Comparison of ENCODE assay signal across 8 cellular contexts in the genomic region with DNA sequence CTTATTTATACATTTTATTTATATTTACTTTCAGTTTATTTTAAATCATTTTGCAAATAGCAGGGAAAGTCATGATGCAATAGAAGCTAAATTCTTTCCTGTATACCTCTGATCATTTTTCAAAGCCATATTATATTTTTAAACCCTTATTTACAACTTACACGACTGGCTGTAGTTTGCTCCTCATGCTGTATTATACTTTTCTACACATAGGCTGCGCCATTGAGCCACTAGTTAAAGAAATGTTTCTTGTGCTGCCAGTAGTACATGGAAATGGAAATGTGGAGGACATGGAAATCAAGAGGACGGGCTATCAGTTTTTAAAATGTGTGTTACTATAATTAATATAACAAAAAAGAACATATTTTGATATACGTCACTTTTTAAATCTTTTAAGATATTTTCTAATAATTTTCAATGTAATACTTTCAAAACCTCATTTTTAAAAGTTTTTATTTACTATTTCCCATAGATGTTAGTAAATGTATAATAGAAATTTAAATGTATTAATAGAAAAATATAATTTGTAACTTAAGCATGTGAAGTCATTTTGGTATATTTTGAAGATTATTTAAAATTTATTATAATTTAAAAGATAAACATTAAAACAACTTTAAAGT.
A peak's percentile ranks its signal among the peaks of the same experiment; 100 is the strongest.
DNase-seq lines count a peak whose midpoint lies in the region; ATAC-seq, FAIRE-seq and TF ChIP-seq lines count a peak whose summit lies in the region.

No MANE protein-coding gene starts in this region.

- peak; percentile 71 to 77 for TF ChIP-seq RAD21 in K562 (CRISPR knock-in tag; conservative IDR thresholded peaks at IDR 0.05 in 1 of 2, IDR thresholded peaks at IDR 0.05 in 1 of 2)

- H3K4me3 ChIP-seq in K562 (no peak overlapping the region), testis (no peak overlapping the region)

- TF ChIP-seq CTCF in K562 (IDR thresholded peaks at IDR 0.05 in 2 of 3, conservative IDR thresholded peaks at IDR 0.05 in 1 of 3; ENCODE audit: insufficient read depth in 2 of 3, low read depth in 1 of 3, low read length in 3 of 3) (peak; percentile 50 to 68 (median 57)), testis (IDR thresholded peaks at IDR 0.05) (peak; percentile 39 to 61 (median 53))

- DNase-seq in DMS153 (lab: John Stamatoyannopoulos, UW) = peak; percentile 71
- DNase-seq in NCI-H526 treated with DMSO at 0.1 percent for 48 hours (lab: John Stamatoyannopoulos, UW) = peak; percentile 56
- peak; percentile 12 to 60 (median 21) for DNase-seq in K562 (ENCODE audit: extremely low read depth in 1 of 4, low spot score in 3 of 4)
- DNase-seq in iPS-NIHi7 (ENCODE audit: extremely low spot score) = peak; percentile 53
- peak; percentile 59 for DNase-seq in testis
- no peak for DNase-seq in stimulated activated naive CD4-positive, alpha-beta T cell treated with Interleukin-2 at 50 U/mL for 16 hours (lab: John Stamatoyannopoulos, UW)
- DNase-seq in stimulated activated CD4-positive, alpha-beta T cell treated with anti-CD3 and anti-CD28 coated beads, Interleukin-4, amount 100 ng/mL, for 1 hour = no peak

- H3K4me1 ChIP-seq in K562 (replicated peaks in 1 of 2; ENCODE audit: control insufficient read depth in 2 of 2, insufficient read depth in 2 of 2, low read length in 2 of 2) (no peaks in the 10 kb centered on the region), testis (no peaks in the 10 kb centered on the region)

- H4K20me1 ChIP-seq in K562 (replicated peaks; ENCODE audit: control insufficient read depth, insufficient read depth, low read length) = no peaks in the 10 kb centered on the region

- no peak overlapping the region for H3K4me2 ChIP-seq in K562 (ENCODE audit: insufficient read depth, low read length)

- POLR2A ChIA-PET in K562 (lab: Yijun Ruan, JAX) = no interaction called here

- TF ChIP-seq POLR2A in K562 (conservative IDR thresholded peaks at IDR 0.05) = no peak
- TF ChIP-seq POLR2A in testis (IDR thresholded peaks at IDR 0.05) = no peak

- 13% methylated on average over 4 of the region's 4 CpGs for WGBS in K562 (ENCODE audit: insufficient coverage, low coverage, missing lambda C conversion rate)
- 52 to 62% methylated on average over 4 of the region's 4 CpGs for WGBS in testis, 2 donors

- H3K9ac ChIP-seq in K562 (ENCODE audit: insufficient read depth in 1 of 2, low read depth in 2 of 2, low read length in 2 of 2) = no peak overlapping the region

- CTCF ChIA-PET in K562 (lab: Yijun Ruan, JAX; ENCODE audit: low intra/inter-chr PET ratio) = interaction anchor here (0.6 kb wide), 2 partner anchors 817 to 883 kb away, joined by 3 read pairs; no protein-coding TSS in a partner anchor

- TF ChIP-seq EP300 in K562 (IDR thresholded peaks at IDR 0.05; ENCODE audit: low read length) = no peak

- no TSS peak for BruUV-seq in K562 (replicated peaks; lab: Mats Ljungman, UMichigan)

- H2AFZ ChIP-seq in K562 (ENCODE audit: low read depth, low read length) = no peak overlapping the region

- H3K27me3 ChIP-seq in K562 (ENCODE audit: control insufficient read depth in 2 of 2, insufficient read depth in 2 of 2, low read length in 2 of 2) = no peaks in the 10 kb centered on the region
- H3K27me3 ChIP-seq in testis = no peaks in the 10 kb centered on the region

- in situ Hi-C loops in K562 (cut with MboI) = no loop called here

- H3K79me2 ChIP-seq in K562 (ENCODE audit: control insufficient read depth, insufficient read depth, low read length) = no peaks in the 10 kb centered on the region

- intact Hi-C loops in K562 (cut with micrococcal nuclease) (loop anchor here (10.0 kb wide), 1 partner anchor 549 kb away; no protein-coding TSS in a partner anchor), testis (cut with DNase I; ENCODE audit: low total_unique reads) (no loop called here)

- H3K9me3 ChIP-seq in K562 (replicated peaks; ENCODE audit: control insufficient read depth, insufficient read depth, low read depth, low read length) (no peaks in the 10 kb centered on the region), testis (no peaks in the 10 kb centered on the region)

- H3K27ac ChIP-seq in K562 (ENCODE audit: extremely low read depth, low read depth, low read length) = no peak overlapping the region
- H3K27ac ChIP-seq in testis = no peak overlapping the region

- no peaks in the 10 kb centered on the region for H3K36me3 ChIP-seq in K562 (ENCODE audit: control insufficient read depth, insufficient read depth, low read length)
- no peaks in the 10 kb centered on the region for H3K36me3 ChIP-seq in testis (ENCODE audit: low read depth, missing control alignments)

- H3K9me1 ChIP-seq in K562 (ENCODE audit: control insufficient read depth, insufficient read depth, low read length) = no peaks in the 10 kb centered on the region

- no peak for FAIRE-seq in K562 (lab: Jason Lieb, UNC)

- ATAC-seq in HG03175 (IDR thresholded peaks at IDR 0.05; ENCODE audit: unreplicated experiment) = peak; percentile 53
- ATAC-seq in K562 = peak; percentile 84

TF ChIP-seq in K562, 482 proteins besides CTCF, POLR2A, EP300 and RAD21:
- no peak for TF ChIP-seq MEF2D (tag; conservative IDR thresholded peaks at IDR 0.05; ENCODE audit: low read depth)
- TF ChIP-seq DEAF1 (CRISPR knock-in tag; IDR thresholded peaks at IDR 0.05) = peak; percentile 64; the same call in 1 of the 2 replicates
- TF ChIP-seq FOXK2 (conservative IDR thresholded peaks at IDR 0.05 in 1 of 2, IDR thresholded peaks at IDR 0.05 in 1 of 2; ENCODE audit: low read depth in 2 of 2) = peak; percentile 61 to 63; a peak in 2 of 4 replicates

Comparison
In these comparisons a context has a peak if more than half of its experiments do, and no peak if none do; other contexts are left out.
1. DNase-seq: peak in DMS153 (single experiment), NCI-H526 treated with DMSO at 0.1 percent for 48 hours (single experiment), K562 (4 of 4), iPS-NIHi7 (single experiment) and testis (single experiment); none in stimulated activated naive CD4-positive, alpha-beta T cell treated with Interleukin-2 at 50 U/mL for 16 hours (single experiment) and stimulated activated CD4-positive, alpha-beta T cell treated with anti-CD3 and anti-CD28 coated beads, Interleukin-4, amount 100 ng/mL, for 1 hour (single experiment).